Comparison of ENCODE assay signal across 31 cellular contexts in the genomic region with DNA sequence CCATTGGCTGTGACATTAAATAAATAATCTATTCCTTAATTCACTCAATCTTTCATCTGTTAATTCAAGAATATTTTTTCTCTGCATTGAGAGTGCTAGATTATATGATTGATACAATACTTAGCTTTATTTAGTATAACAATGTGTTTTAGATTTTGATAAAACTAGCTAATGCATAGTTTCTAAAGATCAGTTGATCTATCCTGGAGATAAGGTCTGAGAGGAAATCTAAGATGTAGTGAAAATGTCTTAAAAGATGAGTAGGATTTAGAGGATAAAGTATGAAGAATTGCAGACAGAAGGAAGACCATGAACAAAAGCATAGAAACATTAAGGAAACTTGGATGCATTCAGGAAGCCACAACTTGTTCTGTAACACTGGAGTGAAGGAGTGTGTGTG.
"Had no signal": no experiment of that assay in that cellular context is flagged by ENCODE, and none has a peak within 500 bp of the region (broad histone marks: within the 10 kb centered on the region; RNA-seq: fewer than 3 reads in every experiment).

No MANE protein-coding gene starts in this region.

- ATAC-seq: activated CD8-positive, alpha-beta T cell treated with anti-CD3 and anti-CD28 coated beads for 36 hours; activated naive CD4-positive, alpha-beta T cell treated with anti-CD3 and anti-CD28 coated beads, Interleukin-2, amount 50 U/mL, for 72 hours; body of pancreas had no signal

- H3K9me3 ChIP-seq: adrenal gland, body of pancreas, colonic mucosa had no signal

- H3K4me3 ChIP-seq: adrenal gland, body of pancreas, cardiac muscle cell, colonic mucosa had no signal

- H3K36me3 ChIP-seq: adrenal gland, brain microvascular endothelial cell, cardiac muscle cell, colonic mucosa had no signal

- H3K4me1 ChIP-seq: adrenal gland, body of pancreas, colonic mucosa had no signal

- H3K27me3 ChIP-seq: adrenal gland, body of pancreas, brain microvascular endothelial cell, cardiac muscle cell, colonic mucosa had no signal

- DNase-seq: activated B cell treated with CpG ODN at 0.5 μM for 24 hours; activated CD4-positive, alpha-beta memory T cell treated with anti-CD3 and anti-CD28 coated beads for 36 hours; activated CD4-positive, alpha-beta T cell treated with anti-CD3 and anti-CD28 coated beads for 4 hours; activated CD4-positive, alpha-beta T cell treated with anti-CD3 and anti-CD28 coated beads, Interleukin-2, amount 10 ng/mL, durations not matched to agents 24 days and 14 days; activated CD4-positive, alpha-beta T cell treated with anti-CD3 and anti-CD28 coated beads, Interleukin-2, amount 50 U/mL, for 1 hour; activated CD4-positive, alpha-beta T cell treated with anti-CD3 and anti-CD28 coated beads, Interleukin-2, amount 50 U/mL, for 4 hours; activated CD4-positive, CD25-positive, alpha-beta regulatory T cell treated with anti-CD3 and anti-CD28 coated beads, Interleukin-2, amount 50 U/mL, for 72 hours; activated CD8-positive, alpha-beta memory T cell treated with anti-CD3 and anti-CD28 coated beads, Interleukin-2, amount 50 U/mL, for 4 hours; activated CD8-positive, alpha-beta T cell treated with anti-CD3 and anti-CD28 coated beads for 36 hours; activated effector memory CD4-positive, alpha-beta T cell treated with Interleukin-2 at 50 U/mL for 16 hours; activated gamma-delta T cell treated with Interleukin-2 at 50 U/mL for 16 hours; activated naive CD4-positive, alpha-beta T cell; activated naive CD4-positive, alpha-beta T cell treated with anti-CD3 and anti-CD28 coated beads for 36 hours; activated naive CD4-positive, alpha-beta T cell treated with anti-CD3 and anti-CD28 coated beads, Interleukin-2, amount 50 U/mL, for 16 hours; activated naive CD8-positive, alpha-beta T cell treated with anti-CD3 and anti-CD28 coated beads for 36 hours; activated T-cell treated with anti-CD3 and anti-CD28 coated beads for 4 hours; activated T-cell treated with anti-CD3 and anti-CD28 coated beads, Interleukin-2, amount 50 U/mL, for 24 hours; activated T-cell treated with anti-CD3 and anti-CD28 coated beads, Interleukin-2, amount 50 U/mL, for 48 hours; adrenal gland; amniotic stem cell; aorta; body of pancreas; brain microvascular endothelial cell; caudate nucleus; cerebellar nuclear complex; colonic mucosa; T-helper 2 cell; T-helper 9 cell had no signal

- H3K27ac ChIP-seq: adrenal gland, body of pancreas, brain microvascular endothelial cell, cardiac muscle cell, colonic mucosa, VCaP had no signal
